In the genomic region with DNA sequence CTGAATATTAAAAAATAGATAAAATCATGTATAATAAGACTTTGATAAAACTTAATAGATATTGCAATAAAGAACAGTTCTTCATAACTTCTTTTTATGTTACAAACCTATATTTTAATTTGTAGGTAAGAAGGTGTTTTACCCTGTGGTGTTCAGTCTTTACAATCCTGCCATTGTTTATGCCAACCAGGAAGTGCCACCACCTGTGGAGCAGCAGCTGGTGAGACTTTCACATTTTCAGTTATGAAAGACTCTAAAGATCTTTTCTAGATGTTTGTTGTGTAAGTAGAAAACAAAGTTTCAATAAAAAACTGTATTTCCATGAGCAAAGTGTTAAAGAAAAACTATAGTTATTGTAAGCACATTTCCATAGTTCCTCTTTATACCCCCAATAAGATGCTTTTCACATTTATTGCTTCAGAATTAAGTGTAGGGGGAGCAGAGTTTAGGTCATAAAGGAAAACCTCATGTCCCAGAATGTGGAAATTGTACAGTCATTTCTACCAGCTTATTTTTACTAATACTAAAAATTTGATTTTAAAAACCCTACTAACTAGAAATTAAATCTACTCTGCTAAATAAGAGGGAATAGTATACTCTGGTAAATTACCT, we compare ENCODE assay signal across 11 cellular contexts. TPM values are rescaled to one million over a fixed set of nuclear protein-coding genes. Genes with fewer than 3 reads are reported as not detected.
DNase-seq lines count a peak whose midpoint lies in the region; ATAC-seq and TF ChIP-seq lines count a peak whose summit lies in the region.
"Had no signal": no experiment of that assay in that cellular context is flagged by ENCODE, and none has a peak within 500 bp of the region (broad histone marks: within the 10 kb centered on the region; RNA-seq: fewer than 3 reads in every experiment).

No MANE protein-coding gene starts in this region.

- peak; percentile 12 for DNase-seq in A673 (ENCODE audit: low spot score)
- peak; percentile 69 for DNase-seq in NCI-H146 (lab: John Stamatoyannopoulos, UW)
- DNase-seq in D341Med (ENCODE audit: low spot score), result no peak
- DNase-seq in NCI-H2227 (lab: John Stamatoyannopoulos, UW; ENCODE audit: unreplicated experiment), result no peak
- DNase-seq in SIG-M5 treated with dmso at 0.1 percent for 504 hours (lab: John Stamatoyannopoulos, UW; ENCODE audit: unreplicated experiment), result no peak
- no peak for DNase-seq in HK-2 (ENCODE audit: unreplicated experiment)
- DNase-seq: CD8-positive, alpha-beta T cell; stimulated activated CD4-positive, alpha-beta T cell treated with anti-CD3 and anti-CD28 coated beads, Interleukin-2, amount 100 ng/mL, for 48 hours; thyroid gland had no signal

- peaks cover 4% of the 10 kb centered on the region for H3K36me3 ChIP-seq in A673 (ENCODE audit: insufficient read depth, low read length, poor library complexity, severe bottlenecking)
- H3K36me3 ChIP-seq: thyroid gland had no signal

- H3K27me3 ChIP-seq in A673 (replicated peaks; ENCODE audit: insufficient read depth, low read depth, low read length, poor library complexity), result no peaks in the 10 kb centered on the region
- H3K27me3 ChIP-seq: thyroid gland had no signal

- no peak overlapping the region for H3K27ac ChIP-seq in A673 (ENCODE audit: low read depth, low read length, poor library complexity, severe bottlenecking)
- H3K27ac ChIP-seq: thyroid gland had no signal

- ATAC-seq in GM18511 (IDR thresholded peaks at IDR 0.05; ENCODE audit: unreplicated experiment), result peak; percentile 88
- ATAC-seq in HG02588 (IDR thresholded peaks at IDR 0.05; ENCODE audit: unreplicated experiment), result peak; percentile 85
- ATAC-seq: CD8-positive, alpha-beta T cell had no signal

- intact Hi-C loops in A673 (cut with micrococcal nuclease; ENCODE audit: unreplicated experiment), result no loop called here

- peaks cover 6% of the 10 kb centered on the region for H3K4me1 ChIP-seq in A673 (ENCODE audit: insufficient read depth, low read length, poor library complexity, severe bottlenecking)

- H3K9me3 ChIP-seq in A673 (ENCODE audit: low read depth, low read length, poor library complexity, severe bottlenecking), result no peaks in the 10 kb centered on the region
- H3K9me3 ChIP-seq: thyroid gland had no signal

- TF ChIP-seq CTCF in A673 (conservative IDR thresholded peaks at IDR 0.05; ENCODE audit: low read depth, low read length), result no peak

- CTCF ChIA-PET in A673 (lab: Charles Lee), result no interaction called here

- H3K4me3 ChIP-seq in A673 (ENCODE audit: low read depth, low read length, poor library complexity, severe bottlenecking), result no peak overlapping the region
- H3K4me3 ChIP-seq: thyroid gland had no signal

- BruUV-seq in A673 (replicated peaks; lab: Mats Ljungman, UMichigan), result no TSS peak

- POLR2A ChIA-PET in A673 (lab: Charles Lee; ENCODE audit: low non-redundant PET), result no interaction called here

RNA-seq across cellular contexts. Expression of a gene that starts 28.7 kb away (rescaled TPM):
- total RNA-seq in A673 (2021), result 16.2 and 18.6 TPM in 2 replicates

Comparison
In these comparisons a context has a peak if more than half of its experiments do, and no peak if none do; other contexts are left out.
1. DNase-seq: peak in A673 (single experiment) and NCI-H146 (single experiment); none in D341Med (single experiment), NCI-H2227 (single experiment), SIG-M5 treated with dmso at 0.1 percent for 504 hours (single experiment) and HK-2 (single experiment).